ENCODE assay signal across 8 cellular contexts in the genomic region with DNA sequence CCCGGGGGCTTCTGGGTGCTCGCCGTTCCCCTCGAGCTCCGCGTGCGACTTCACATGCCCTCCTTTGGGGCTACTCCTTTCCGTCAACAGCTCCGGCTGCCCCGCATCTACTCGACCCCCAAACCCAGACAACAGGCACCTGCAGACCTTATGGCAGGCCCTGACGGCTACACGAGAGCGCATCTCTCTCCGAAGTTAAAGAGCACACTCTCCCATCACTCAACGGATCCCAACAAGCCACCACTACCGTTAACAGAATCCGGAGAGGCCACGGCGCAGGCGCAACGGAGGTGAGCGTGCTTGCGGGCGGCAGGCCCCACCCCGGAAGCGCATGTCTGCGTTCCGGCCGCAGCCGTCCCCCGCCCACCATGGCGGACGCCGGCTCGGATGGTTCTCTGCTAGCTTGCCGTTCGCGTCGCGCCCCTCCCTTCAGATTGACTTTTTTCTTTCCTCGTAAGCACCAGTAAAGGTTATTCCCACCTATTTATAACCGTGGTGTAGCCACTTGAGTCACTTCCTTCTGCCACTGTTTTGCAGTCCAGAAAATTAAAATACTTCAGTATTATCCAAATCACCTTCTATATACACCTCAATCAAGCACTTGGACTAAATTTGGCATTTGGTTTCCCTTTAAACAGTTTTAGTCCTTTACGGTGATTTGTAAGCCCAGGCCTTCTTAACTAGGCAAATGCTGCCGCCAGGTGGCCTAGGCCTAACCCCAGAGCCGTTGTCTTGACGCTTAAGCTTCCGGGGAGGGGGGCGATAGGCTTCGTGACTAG. TPM values are rescaled to one million over a fixed set of nuclear protein-coding genes. Genes with fewer than 3 reads are reported as not detected.
DNase-seq lines count a peak whose midpoint lies in the region; ATAC-seq and TF ChIP-seq lines count a peak whose summit lies in the region.

POLG2 (minus strand) TSS at position 269 of the 779 bp plus-strand sequence; CDS start at position 183, 86 bp downstream.

- peaks cover 60% of the 10 kb centered on the region for H3K36me3 ChIP-seq in WERI-Rb-1
- peaks cover 7% of the 10 kb centered on the region for H3K36me3 ChIP-seq in breast epithelium
- H3K36me3 ChIP-seq in smooth muscle cell (ENCODE audit: low read depth), result peaks cover 30% of the 10 kb centered on the region

- TF ChIP-seq CTCF in AG09309 (IDR thresholded peaks at IDR 0.05; ENCODE audit: control insufficient read depth, insufficient read depth, low read depth, low read length, missing control alignments) (peak; percentile 59), WERI-Rb-1 (IDR thresholded peaks at IDR 0.05; ENCODE audit: low read depth, low read length) (peak; percentile 76), breast epithelium (IDR thresholded peaks at IDR 0.05) (peak; percentile 34 to 58 (median 49)), smooth muscle cell (IDR thresholded peaks at IDR 0.05; ENCODE audit: borderline replicate concordance, insufficient read depth, poor library complexity, severe bottlenecking) (peak; percentile 43)

- ATAC-seq in GM18909 (IDR thresholded peaks at IDR 0.05; ENCODE audit: poor library complexity, unreplicated experiment) (peak; percentile 86), HG03159 (IDR thresholded peaks at IDR 0.05; ENCODE audit: unreplicated experiment) (peak; percentile 78)

- no peak within 1 kb of the TSS for H2AFZ ChIP-seq in smooth muscle cell (ENCODE audit: low read depth)

- intact Hi-C loops in breast epithelium (cut with DNase I; ENCODE audit: low total_unique reads), result no loop called here

- H4K20me1 ChIP-seq in smooth muscle cell (ENCODE audit: low read depth), result peaks cover 41% of the 10 kb centered on the region

- H3K4me3 ChIP-seq in AG09309 (ENCODE audit: control insufficient read depth, low read depth, low read length), result peak within 1 kb of the TSS; percentile 78
- H3K4me3 ChIP-seq in WERI-Rb-1 (ENCODE audit: low read depth, low read length), result peak within 1 kb of the TSS; percentile 77
- H3K4me3 ChIP-seq in breast epithelium, result peak within 1 kb of the TSS; percentile 62 to 82 (median 72)
- H3K4me3 ChIP-seq in smooth muscle cell, result peak within 1 kb of the TSS; percentile 54

- 2% methylated on average over 50 of the region's 50 CpGs for WGBS in smooth muscle cell (ENCODE audit: low lambda C conversion rate)

- H3K9ac ChIP-seq in smooth muscle cell (ENCODE audit: low read depth), result peak within 1 kb of the TSS; percentile 70

- H3F3A ChIP-seq in smooth muscle cell (ENCODE audit: low read depth), result peaks cover 41% of the 10 kb centered on the region

- peak within 1 kb of the TSS; percentile 82 for H3K4me2 ChIP-seq in smooth muscle cell

- H3K4me1 ChIP-seq in breast epithelium (peaks cover 0 to 5% of the 10 kb centered on the region in 2 donors), smooth muscle cell (ENCODE audit: low read depth) (peaks cover 17% of the 10 kb centered on the region)

- H3K27me3 ChIP-seq in WERI-Rb-1 (ENCODE audit: insufficient read depth, low read depth, severe bottlenecking) (no peaks in the 10 kb centered on the region), breast epithelium (no peaks in the 10 kb centered on the region), smooth muscle cell (ENCODE audit: low read depth) (no peaks in the 10 kb centered on the region)

- peaks cover 40% of the 10 kb centered on the region for H3K79me2 ChIP-seq in smooth muscle cell (ENCODE audit: low read depth)

- H3K27ac ChIP-seq in WERI-Rb-1, result peak within 1 kb of the TSS; percentile 93
- H3K27ac ChIP-seq in breast epithelium, result peak within 1 kb of the TSS; percentile 84 to 87
- peak within 1 kb of the TSS; percentile 99 for H3K27ac ChIP-seq in smooth muscle cell (ENCODE audit: low read depth)

- TF ChIP-seq POLR2A in breast epithelium (IDR thresholded peaks at IDR 0.05), result no peak

- DNase-seq in AG09309 (ENCODE audit: low read depth) (peak; percentile 62), NCI-H2227 (lab: John Stamatoyannopoulos, UW; ENCODE audit: unreplicated experiment) (peak; percentile 96), WERI-Rb-1 (peak; percentile 98), breast epithelium (ENCODE audit: low spot score in 2 of 2) (peak; percentile 86 to 87), iPS-NIHi7 (ENCODE audit: extremely low spot score) (peak; percentile 91), smooth muscle cell (lab: John Stamatoyannopoulos, UW; ENCODE audit: unreplicated experiment) (peak; percentile 71)

- H3K9me3 ChIP-seq in WERI-Rb-1 (ENCODE audit: severe bottlenecking), result no peaks in the 10 kb centered on the region
- H3K9me3 ChIP-seq in breast epithelium, result no peaks in the 10 kb centered on the region
- H3K9me3 ChIP-seq in smooth muscle cell (replicated peaks; ENCODE audit: low read depth), result no peaks in the 10 kb centered on the region

RNA-seq across cellular contexts. Expression of gene POLG2, which starts in this region (rescaled TPM):
- 10 to 100 TPM in 2 of 3 donors, 1 to 10 TPM in 1; 3.2 to 18.7 (median 12.8) TPM for total RNA-seq in breast epithelium
- 8.2 and 22.6 TPM in 2 replicates for total RNA-seq in smooth muscle cell
- polyA plus RNA-seq in smooth muscle cell, result 8.0 and 11.8 TPM in 2 replicates

Comparison
In these comparisons a context has a peak if more than half of its experiments do, and no peak if none do; other contexts are left out.
1. Peak in every context shown above with its lines: DNase-seq, ATAC-seq, H3K4me3 ChIP-seq and H3K27ac ChIP-seq.